In the genomic region with DNA sequence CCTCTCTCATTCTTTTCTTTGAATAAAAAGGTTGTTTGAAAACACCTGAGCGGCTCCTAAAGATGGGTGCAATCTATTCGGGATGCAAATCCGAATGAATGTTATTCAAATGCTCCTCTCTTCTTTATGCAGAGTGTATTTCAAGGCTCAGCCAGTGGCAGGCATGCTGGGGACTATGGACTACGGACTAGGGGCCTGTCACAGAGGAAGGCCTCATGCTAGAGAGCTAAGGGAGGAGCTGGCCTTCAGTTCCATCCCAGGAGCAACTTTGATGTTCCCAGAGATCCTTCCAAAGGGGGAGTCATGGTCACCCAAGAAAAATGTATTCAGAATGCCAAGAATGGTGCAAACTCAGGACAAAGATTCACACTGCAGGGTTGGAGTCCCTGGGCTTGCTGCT, we compare ENCODE assay signal across 12 cellular contexts. TPM values are rescaled to one million over a fixed set of nuclear protein-coding genes. Genes with fewer than 3 reads are reported as not detected.
A peak's percentile ranks its signal among the peaks of the same experiment; 100 is the strongest.
DNase-seq lines count a peak whose midpoint lies in the region; ATAC-seq and TF ChIP-seq lines count a peak whose summit lies in the region.
"Had no signal": no experiment of that assay in that cellular context is flagged by ENCODE, and none has a peak within 500 bp of the region (broad histone marks: within the 10 kb centered on the region; RNA-seq: fewer than 3 reads in every experiment).

No MANE protein-coding gene starts in this region.

- H3K79me2 ChIP-seq in PC-9 (ENCODE audit: low read depth) = no peaks in the 10 kb centered on the region

- H3K4me3 ChIP-seq in PC-9 = no peak overlapping the region
- no peak overlapping the region for H3K4me3 ChIP-seq in esophagus squamous epithelium
- no peak overlapping the region for H3K4me3 ChIP-seq in transverse colon
- H3K4me3 ChIP-seq: tibial nerve had no signal

- no peak overlapping the region for H3K4me3 Mint-ChIP-seq in activated naive CD4-positive, alpha-beta T cell treated with anti-CD3 and anti-CD28 coated beads, Interleukin-2, amount 10 ng/mL, durations not matched to agents 7 days and 5 days
- H3K4me3 Mint-ChIP-seq: brain, mesothelial cell of epicardium had no signal

- H3K27ac ChIP-seq in PC-9 (no peak overlapping the region), esophagus squamous epithelium (peak overlapping the region; percentile 39 to 81 (median 71)), transverse colon (peak overlapping the region; percentile 61 to 78 (median 70))

- H3K4me1 Mint-ChIP-seq in activated naive CD4-positive, alpha-beta T cell treated with anti-CD3 and anti-CD28 coated beads, Interleukin-2, amount 10 ng/mL, durations not matched to agents 7 days and 5 days = peaks cover 60% of the 10 kb centered on the region

- no peak for ATAC-seq in HG03521 (IDR thresholded peaks at IDR 0.05; ENCODE audit: unreplicated experiment)
- no peak for ATAC-seq in HG02973 (IDR thresholded peaks at IDR 0.05; ENCODE audit: unreplicated experiment)
- no peak for ATAC-seq in HG03378 (IDR thresholded peaks at IDR 0.05; ENCODE audit: unreplicated experiment)

- H3K27me3 ChIP-seq in PC-9 (ENCODE audit: insufficient read depth, low read depth) (no peaks in the 10 kb centered on the region), esophagus squamous epithelium (no peaks in the 10 kb centered on the region), transverse colon (no peaks in the 10 kb centered on the region)
- H3K27me3 ChIP-seq: tibial nerve had no signal

- H4K20me1 ChIP-seq in PC-9 (ENCODE audit: insufficient read depth) = no peaks in the 10 kb centered on the region

- POLR2A ChIA-PET in PC-9 (lab: Charles Lee; ENCODE audit: unreplicated experiment) = no interaction called here

- peaks cover 11% of the 10 kb centered on the region for H3K27me3 Mint-ChIP-seq in activated naive CD4-positive, alpha-beta T cell treated with anti-CD3 and anti-CD28 coated beads, Interleukin-2, amount 10 ng/mL, durations not matched to agents 7 days and 5 days
- H3K27me3 Mint-ChIP-seq: brain had no signal

- no peaks in the 10 kb centered on the region for H3K9me3 Mint-ChIP-seq in activated naive CD4-positive, alpha-beta T cell treated with anti-CD3 and anti-CD28 coated beads, Interleukin-2, amount 10 ng/mL, durations not matched to agents 7 days and 5 days
- H3K9me3 Mint-ChIP-seq: mesothelial cell of epicardium had no signal

- 75 to 84% methylated on average over 4 of the region's 4 CpGs for WGBS in esophagus squamous epithelium, 2 donors
- 73 to 74% methylated on average over 4 of the region's 4 CpGs for WGBS in transverse colon (ENCODE audit: low coverage in 1 of 2), 2 donors

- H3K4me1 ChIP-seq in PC-9 (replicated peaks; ENCODE audit: insufficient read depth) (peaks cover 49% of the 10 kb centered on the region), esophagus squamous epithelium (peaks cover 9 to 56% (median 18%) of the 10 kb centered on the region in 3 donors), transverse colon (peaks cover 17 to 52% (median 28%) of the 10 kb centered on the region in 4 donors)

- H3K36me3 ChIP-seq in PC-9 (ENCODE audit: low read depth) (no peaks in the 10 kb centered on the region), esophagus squamous epithelium (no peaks in the 10 kb centered on the region), transverse colon (no peaks in the 10 kb centered on the region)
- H3K36me3 ChIP-seq: tibial nerve had no signal

- H3K9me3 ChIP-seq in PC-9 (ENCODE audit: insufficient read depth, low read depth) = no peaks in the 10 kb centered on the region
- H3K9me3 ChIP-seq in esophagus squamous epithelium = no peaks in the 10 kb centered on the region
- H3K9me3 ChIP-seq in transverse colon = no peaks in the 10 kb centered on the region
- H3K9me3 ChIP-seq: tibial nerve had no signal

- DNase-seq in activated naive CD4-positive, alpha-beta T cell treated with anti-CD3 and anti-CD28 coated beads, Interleukin-2, amount 10 ng/mL, durations not matched to agents 7 days and 5 days = no peak
- no peak for DNase-seq in activated naive CD4-positive, alpha-beta T cell treated with anti-CD3 and anti-CD28 coated beads, Interleukin-2, amount 50 U/mL, for 16 hours
- DNase-seq in PC-9 (no peak), esophagus squamous epithelium (lab: John Stamatoyannopoulos, UW) (no peak), transverse colon (no peak)
- DNase-seq: NCI-H1436 had no signal

- intact Hi-C loops in PC-9 (cut with micrococcal nuclease; ENCODE audit: unreplicated experiment) = loop anchor here (5.0 kb wide), 1 partner anchor 72 kb away; no protein-coding TSS in a partner anchor
- intact Hi-C loops in esophagus squamous epithelium (cut with DNase I) = no loop called here
- intact Hi-C loops in transverse colon (cut with DNase I; ENCODE audit: low total_unique reads) = no loop called here

- H3K36me3 Mint-ChIP-seq in activated naive CD4-positive, alpha-beta T cell treated with anti-CD3 and anti-CD28 coated beads, Interleukin-2, amount 10 ng/mL, durations not matched to agents 7 days and 5 days = peaks cover 52% of the 10 kb centered on the region
- H3K36me3 Mint-ChIP-seq: brain, mesothelial cell of epicardium had no signal

- no TSS peak for BruUV-seq in PC-9 (replicated peaks; lab: Mats Ljungman, UMichigan)

- no peak overlapping the region for H2AFZ ChIP-seq in PC-9

- peak overlapping the region; percentile 76 for H3K27ac Mint-ChIP-seq in activated naive CD4-positive, alpha-beta T cell treated with anti-CD3 and anti-CD28 coated beads, Interleukin-2, amount 10 ng/mL, durations not matched to agents 7 days and 5 days

- TF ChIP-seq POLR2A in esophagus squamous epithelium (IDR thresholded peaks at IDR 0.05) = no peak
- TF ChIP-seq POLR2A in transverse colon (IDR thresholded peaks at IDR 0.05) = no peak

- no peak for TF ChIP-seq EP300 in transverse colon (IDR thresholded peaks at IDR 0.05; ENCODE audit: low read depth)

- TF ChIP-seq CTCF in PC-9 (conservative IDR thresholded peaks at IDR 0.05) (no peak), esophagus squamous epithelium (IDR thresholded peaks at IDR 0.05) (no peak), transverse colon (IDR thresholded peaks at IDR 0.05) (no peak)

- no peaks in the 10 kb centered on the region for H3K9me2 ChIP-seq in PC-9 (ENCODE audit: insufficient read depth)

- in situ Hi-C loops in transverse colon (cut with MboI; ENCODE audit: low pct_ligation_motif_present in 1 of 4, low pct_unique_long_range_greater_than_20kb in 1 of 4, low sequenced_read_pairs in 3 of 4) = no loop called here

- peak overlapping the region; percentile 72 for H3K4me2 ChIP-seq in PC-9

- CTCF ChIA-PET in activated naive CD4-positive, alpha-beta T cell treated with anti-CD3 and anti-CD28 coated beads, Interleukin-2, amount 10 ng/mL, durations not matched to agents 7 days and 5 days (lab: Charles Lee) = no interaction called here
- CTCF ChIA-PET in PC-9 (lab: Charles Lee) = no interaction called here

- peaks cover 40% of the 10 kb centered on the region for H3F3A ChIP-seq in PC-9 (ENCODE audit: insufficient read depth, low read depth)

RNA-seq across cellular contexts. Expression of a gene that starts 9.3 kb away (rescaled TPM):
- not detected in 2 replicates for total RNA-seq in PC-9 (2021)
- 10 to 100 TPM in 2 of 4 donors, 1 to 10 TPM in 2; 4.7 to 21.5 (median 12.7) TPM for total RNA-seq in esophagus squamous epithelium
- total RNA-seq in transverse colon = 10 to 100 TPM in 3 of 4 donors, 1 to 10 TPM in 1; 1.2 to 18.7 (median 14.1) TPM
